ENCODE assay signal across 24 cellular contexts in the genomic region with DNA sequence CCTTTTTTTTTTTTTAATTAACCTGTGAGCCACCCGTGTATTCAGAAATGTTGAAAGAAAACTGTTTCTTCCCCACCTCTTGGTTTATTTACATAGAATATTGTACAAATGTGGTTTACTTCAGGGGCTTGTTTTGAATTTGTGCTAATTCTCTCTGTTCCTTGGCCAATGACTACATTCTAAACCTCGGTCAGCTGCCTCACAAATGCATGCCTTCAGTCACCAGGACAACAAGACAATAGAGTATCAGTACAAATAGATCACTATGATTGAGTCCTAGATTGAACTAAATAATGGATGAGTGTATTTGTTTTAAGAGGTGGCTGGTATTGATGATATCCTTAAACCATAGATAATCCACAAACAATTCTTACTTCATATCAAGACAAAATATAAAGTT. TPM values are rescaled to one million over a fixed set of nuclear protein-coding genes. Genes with fewer than 3 reads are reported as not detected.
DNase-seq lines count a peak whose midpoint lies in the region; ATAC-seq lines count a peak whose summit lies in the region.
"Had no signal": no experiment of that assay in that cellular context is flagged by ENCODE, and none has a peak within 500 bp of the region (broad histone marks: within the 10 kb centered on the region; RNA-seq: fewer than 3 reads in every experiment).

No MANE protein-coding gene starts in this region.

- H3K27ac Mint-ChIP-seq in activated naive CD4-positive, alpha-beta T cell treated with anti-CD3 and anti-CD28 coated beads, Interleukin-2, amount 50 U/mL, for 24 hours: no peak overlapping the region
- H3K27ac Mint-ChIP-seq: effector memory CD8-positive, alpha-beta T cell; mesothelial cell of epicardium; stimulated activated naive CD8-positive, alpha-beta T cell treated with anti-CD3 and anti-CD28 coated beads, Interleukin-15, amount 100 ng/mL, for 72 hours; type B pancreatic cell had no signal

- no peak for DNase-seq in activated naive CD4-positive, alpha-beta T cell treated with Interleukin-2 at 50 U/mL for 16 hours
- DNase-seq in dermis blood vessel endothelial cell: peak; percentile 28
- DNase-seq in pons (ENCODE audit: low spot score): peak; percentile 45
- DNase-seq in NCI-H526 treated with DMSO at 0.1 percent for 48 hours (lab: John Stamatoyannopoulos, UW): no peak
- DNase-seq in LoVo (ENCODE audit: low spot score): no peak
- no peak for DNase-seq in NCI-H2029 (lab: John Stamatoyannopoulos, UW)
- DNase-seq: activated CD4-positive, alpha-beta T cell treated with anti-CD3 and anti-CD28 coated beads for 1 hour; amniotic stem cell; caudate nucleus; DMS153; effector memory CD8-positive, alpha-beta T cell; islet precursor cell; Kasumi-1; NCI-H1417 treated with DMSO at 0.1 percent for 48 hours; NCI-H2171 treated with DMSO at 0.1 percent for 48 hours; Peyer's patch; SK-N-SH; stimulated activated CD4-positive, alpha-beta T cell treated with anti-CD3 and anti-CD28 coated beads, Interleukin-15, amount 100 ng/mL, for 24 hours; stimulated activated naive CD8-positive, alpha-beta T cell treated with anti-CD3 and anti-CD28 coated beads, Interleukin-15, amount 100 ng/mL, for 72 hours had no signal

- H3K9me3 Mint-ChIP-seq in activated naive CD4-positive, alpha-beta T cell treated with anti-CD3 and anti-CD28 coated beads, Interleukin-2, amount 50 U/mL, for 24 hours: no peaks in the 10 kb centered on the region
- H3K9me3 Mint-ChIP-seq: CD14-positive monocyte; effector memory CD8-positive, alpha-beta T cell; mesothelial cell of epicardium; stimulated activated naive CD8-positive, alpha-beta T cell treated with anti-CD3 and anti-CD28 coated beads, Interleukin-15, amount 100 ng/mL, for 72 hours; type B pancreatic cell had no signal

- H3K36me3 Mint-ChIP-seq in activated naive CD4-positive, alpha-beta T cell treated with anti-CD3 and anti-CD28 coated beads, Interleukin-2, amount 50 U/mL, for 24 hours: peaks cover 7% of the 10 kb centered on the region

- ATAC-seq in HG03175 (IDR thresholded peaks at IDR 0.05; ENCODE audit: unreplicated experiment): peak; percentile 47
- ATAC-seq: effector memory CD8-positive, alpha-beta T cell; stimulated activated naive CD8-positive, alpha-beta T cell treated with anti-CD3 and anti-CD28 coated beads, Interleukin-15, amount 100 ng/mL, for 72 hours had no signal

- H3K4me3 Mint-ChIP-seq in activated naive CD4-positive, alpha-beta T cell treated with anti-CD3 and anti-CD28 coated beads, Interleukin-2, amount 50 U/mL, for 24 hours: peak overlapping the region; percentile 30
- H3K4me3 Mint-ChIP-seq: CD14-positive monocyte; mesothelial cell of epicardium; stimulated activated naive CD8-positive, alpha-beta T cell treated with anti-CD3 and anti-CD28 coated beads, Interleukin-15, amount 100 ng/mL, for 72 hours; type B pancreatic cell had no signal

- H3K4me1 Mint-ChIP-seq in activated naive CD4-positive, alpha-beta T cell treated with anti-CD3 and anti-CD28 coated beads, Interleukin-2, amount 50 U/mL, for 24 hours: peaks cover 93% of the 10 kb centered on the region

- no peaks in the 10 kb centered on the region for H3K27me3 Mint-ChIP-seq in activated naive CD4-positive, alpha-beta T cell treated with anti-CD3 and anti-CD28 coated beads, Interleukin-2, amount 50 U/mL, for 24 hours
- H3K27me3 Mint-ChIP-seq: effector memory CD8-positive, alpha-beta T cell; stimulated activated naive CD8-positive, alpha-beta T cell treated with anti-CD3 and anti-CD28 coated beads, Interleukin-15, amount 100 ng/mL, for 72 hours; type B pancreatic cell had no signal

RNA-seq across cellular contexts. Expression of gene AGFG1, which starts 36.0 kb away (rescaled TPM):
- total RNA-seq in dermis blood vessel endothelial cell: 45.9 and 74.0 TPM in 2 replicates

Comparison
In these comparisons a context has a peak if more than half of its experiments do, and no peak if none do; other contexts are left out.
1. DNase-seq: peak in dermis blood vessel endothelial cell (single experiment) and pons (single experiment); none in activated naive CD4-positive, alpha-beta T cell treated with Interleukin-2 at 50 U/mL for 16 hours (single experiment), NCI-H526 treated with DMSO at 0.1 percent for 48 hours (single experiment), LoVo (single experiment) and NCI-H2029 (single experiment).